ENCODE assay signal across 8 cellular contexts in genomic region chr16:84603115-84603816, GRCh38. TPM values are rescaled to one million over a fixed set of nuclear protein-coding genes. Genes with fewer than 3 reads are reported as not detected.
DNase-seq lines count a peak whose midpoint lies in the region; ATAC-seq and TF ChIP-seq lines count a peak whose summit lies in the region.

No MANE protein-coding gene starts in this region.

- POLR2A ChIA-PET in activated CD8-positive, alpha-beta T cell treated with anti-CD3 and anti-CD28 coated beads for 36 hours (lab: Charles Lee) = interaction anchor here (1.0 to 7.9 kb wide), 3 partner anchors 9 to 97 kb away, joined by 3 to 94 read pairs (median 9); partner anchors contain the start of gene COTL1

- peaks cover 46 to 74% (median 67%) of the 10 kb centered on the region in 3 donors for H3K4me1 Mint-ChIP-seq in IgD-negative memory B cell
- peaks cover 93% of the 10 kb centered on the region for H3K4me1 Mint-ChIP-seq in activated CD8-positive, alpha-beta T cell treated with anti-CD3 and anti-CD28 coated beads for 36 hours (ENCODE audit: low read depth)

- DNase-seq in AG10803 (ENCODE audit: low read depth) (peak; percentile 97), fibroblast of gingiva (ENCODE audit: low read depth) (peak; percentile 96), non-pigmented ciliary epithelial cell (ENCODE audit: low read depth) (peak; percentile 93), NCI-H128 (lab: John Stamatoyannopoulos, UW; ENCODE audit: unreplicated experiment) (no peak), KG1 (lab: John Stamatoyannopoulos, UW) (no peak), NCI-H526 treated with DMSO at 0.1 percent for 48 hours (lab: John Stamatoyannopoulos, UW) (no peak)
- peak; percentile 67 for DNase-seq in activated CD8-positive, alpha-beta T cell treated with anti-CD3 and anti-CD28 coated beads for 36 hours

- intact Hi-C loops in activated CD8-positive, alpha-beta T cell treated with anti-CD3 and anti-CD28 coated beads for 36 hours (cut with micrococcal nuclease) = loop anchor here (5.0 kb wide), 1 partner anchor 51 kb away; no protein-coding TSS in a partner anchor

- no peak for TF ChIP-seq CTCF in AG10803 (conservative IDR thresholded peaks at IDR 0.05; ENCODE audit: low read length)
- no peak for TF ChIP-seq CTCF in activated CD8-positive, alpha-beta T cell treated with anti-CD3 and anti-CD28 coated beads for 36 hours (IDR thresholded peaks at IDR 0.05)

- H3K27me3 Mint-ChIP-seq in IgD-negative memory B cell = no peaks in the 10 kb centered on the region
- H3K27me3 Mint-ChIP-seq in activated CD8-positive, alpha-beta T cell treated with anti-CD3 and anti-CD28 coated beads for 36 hours = no peaks in the 10 kb centered on the region

- H3K36me3 Mint-ChIP-seq in IgD-negative memory B cell = peaks cover 5% of the 10 kb centered on the region
- peaks cover 66% of the 10 kb centered on the region for H3K36me3 Mint-ChIP-seq in activated CD8-positive, alpha-beta T cell treated with anti-CD3 and anti-CD28 coated beads for 36 hours (ENCODE audit: low read depth)

- no peaks in the 10 kb centered on the region for H3K9me3 Mint-ChIP-seq in IgD-negative memory B cell
- H3K9me3 Mint-ChIP-seq in activated CD8-positive, alpha-beta T cell treated with anti-CD3 and anti-CD28 coated beads for 36 hours = peaks cover 1% of the 10 kb centered on the region

- peak overlapping the region; percentile 95 to 98 (median 96) for H3K27ac Mint-ChIP-seq in IgD-negative memory B cell
- peak overlapping the region; percentile 89 for H3K27ac Mint-ChIP-seq in activated CD8-positive, alpha-beta T cell treated with anti-CD3 and anti-CD28 coated beads for 36 hours

- peak overlapping the region; percentile 70 to 90 (median 88) for H3K4me3 Mint-ChIP-seq in IgD-negative memory B cell
- peak overlapping the region; percentile 56 for H3K4me3 Mint-ChIP-seq in activated CD8-positive, alpha-beta T cell treated with anti-CD3 and anti-CD28 coated beads for 36 hours

- no peak for ATAC-seq in activated CD8-positive, alpha-beta T cell treated with anti-CD3 and anti-CD28 coated beads for 36 hours

- CTCF ChIA-PET in activated CD8-positive, alpha-beta T cell treated with anti-CD3 and anti-CD28 coated beads for 36 hours (lab: Charles Lee) = interaction anchor here (0.9 to 4.4 kb wide), 4 partner anchors 17 to 97 kb away, joined by 3 to 23 read pairs (median 7); no protein-coding TSS in a partner anchor

- H3K4me3 ChIP-seq in AG10803 (ENCODE audit: low read length) = peak overlapping the region; percentile 29

RNA-seq across cellular contexts. Expression of gene COTL1, which starts 14.6 kb away (rescaled TPM):
- polyA plus RNA-seq in IgD-negative memory B cell = 725 TPM
- 100 to 1,000 TPM; 664 to 677 TPM for total RNA-seq in activated CD8-positive, alpha-beta T cell treated with anti-CD3 and anti-CD28 coated beads for 36 hours

RNA-seq across cellular contexts. Expression of gene KLHL36, which starts 45.0 kb away (rescaled TPM):
- polyA plus RNA-seq in IgD-negative memory B cell = 34.1 TPM
- total RNA-seq in activated CD8-positive, alpha-beta T cell treated with anti-CD3 and anti-CD28 coated beads for 36 hours = 10 to 100 TPM; 41.0 to 44.0 TPM

Comparison
In these comparisons a context has a peak if more than half of its experiments do, and no peak if none do; other contexts are left out.
1. DNase-seq: peak in AG10803 (single experiment), activated CD8-positive, alpha-beta T cell treated with anti-CD3 and anti-CD28 coated beads for 36 hours (single experiment), fibroblast of gingiva (single experiment) and non-pigmented ciliary epithelial cell (single experiment); none in NCI-H128 (single experiment), KG1 (single experiment) and NCI-H526 treated with DMSO at 0.1 percent for 48 hours (single experiment).